25 cellular contexts compared by ENCODE assay signal in the genomic region with DNA sequence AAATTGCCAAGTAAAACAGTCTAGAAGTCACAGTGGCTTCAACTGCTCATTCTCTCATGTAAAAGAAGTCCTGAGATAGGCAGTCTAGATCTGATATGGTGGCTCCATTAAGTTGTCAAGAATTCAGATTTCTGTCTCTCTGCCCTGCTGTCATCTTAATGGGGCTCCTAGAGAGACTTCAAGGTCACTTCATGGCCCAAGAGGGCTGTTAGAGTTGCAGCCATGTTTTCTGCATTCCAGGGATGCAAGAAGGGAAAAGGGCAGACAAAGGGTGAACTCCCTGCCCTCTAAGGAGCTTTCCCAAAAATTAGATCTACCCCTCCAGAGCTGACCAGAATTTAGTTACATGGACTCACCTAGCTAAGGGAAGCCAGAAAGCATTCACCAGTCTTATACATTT. TPM values are rescaled to one million over a fixed set of nuclear protein-coding genes. Genes with fewer than 3 reads are reported as not detected.
DNase-seq lines count a peak whose midpoint lies in the region; ATAC-seq, FAIRE-seq and TF ChIP-seq lines count a peak whose summit lies in the region.
"Had no signal": no experiment of that assay in that cellular context is flagged by ENCODE, and none has a peak within 500 bp of the region (broad histone marks: within the 10 kb centered on the region; RNA-seq: fewer than 3 reads in every experiment).

No MANE protein-coding gene starts in this region.

- peak overlapping the region; percentile 69 to 87; a peak in 4 of 6 replicates for H3K27ac ChIP-seq in A549
- H3K27ac ChIP-seq in Peyer's patch = peak overlapping the region in 3 of 4 donors; percentile 69 to 87 (median 86)
- H3K27ac ChIP-seq in dorsolateral prefrontal cortex = peak overlapping the region in 56 of 59 donors; percentile 56 to 98 (median 89)
- peak overlapping the region; percentile 79 to 92 for H3K27ac ChIP-seq in prostate gland
- H3K27ac ChIP-seq in neural progenitor cell = no peak overlapping the region
- H3K27ac ChIP-seq in mesenchymal stem cell (ENCODE audit: low read length, poor library complexity, severe bottlenecking) = no peak overlapping the region

- CTCF ChIA-PET in A549 (lab: Yijun Ruan, JAX) = interaction anchor here (0.9 to 14.9 kb wide), 12 partner anchors 10 to 207 kb away, joined by 3 to 187 read pairs (median 6); a partner anchor contains a TSS

- no peak for FAIRE-seq in A549 (lab: Jason Lieb, UNC)
- FAIRE-seq: astrocyte, GM18507, islet of Langerhans had no signal

- TF ChIP-seq EP300 in A549 (IDR thresholded peaks at IDR 0.05) = no peak

- no peak overlapping the region for H3K23ac ChIP-seq in mesenchymal stem cell (ENCODE audit: low read length in 2 of 2)

- no peak overlapping the region for H2BK15ac ChIP-seq in mesenchymal stem cell (ENCODE audit: low read depth, poor library complexity, severe bottlenecking)

- H3K4me3 ChIP-seq in A549 (no peak overlapping the region), Peyer's patch (no peak overlapping the region), dorsolateral prefrontal cortex (peak overlapping the region in 1 of 59 donors; percentile 3), prostate gland (no peak overlapping the region), neural progenitor cell (no peak overlapping the region), mesenchymal stem cell (ENCODE audit: insufficient read depth in 1 of 2, low read depth in 1 of 2, low read length in 2 of 2) (no peak overlapping the region)
- H3K4me3 ChIP-seq: GM23338, upper lobe of left lung had no signal

- H3K36me3 Mint-ChIP-seq in neural progenitor cell = peaks cover 2% of the 10 kb centered on the region

- H3K27me3 Mint-ChIP-seq in neural progenitor cell (ENCODE audit: insufficient read depth, low read depth) = no peaks in the 10 kb centered on the region
- H3K27me3 Mint-ChIP-seq: activated CD4-positive, alpha-beta T cell treated with anti-CD3 and anti-CD28 coated beads, Interleukin-2, amount 10 ng/mL, durations not matched to agents 24 days and 14 days had no signal

- no peaks in the 10 kb centered on the region for H3K9me3 Mint-ChIP-seq in neural progenitor cell
- H3K9me3 Mint-ChIP-seq: activated CD4-positive, alpha-beta T cell treated with anti-CD3 and anti-CD28 coated beads, Interleukin-2, amount 10 ng/mL, durations not matched to agents 24 days and 14 days; CD8-positive, alpha-beta T cell; GM23338 had no signal

- H2BK5ac ChIP-seq in mesenchymal stem cell (ENCODE audit: low read depth, low read length, poor library complexity, severe bottlenecking) = no peak overlapping the region

- H3K14ac ChIP-seq in mesenchymal stem cell (ENCODE audit: low read length in 2 of 2) = no peak overlapping the region

- POLR2A ChIA-PET in A549 (lab: Yijun Ruan, JAX) = interaction anchor here (0.6 kb wide), 1 partner anchor 32 kb away, joined by 4 read pairs; no protein-coding TSS in a partner anchor

- peaks cover 0 to 4% (median 0%) of the 10 kb centered on the region in 3 donors for H3K36me3 ChIP-seq in Peyer's patch
- H3K36me3 ChIP-seq in prostate gland = no peaks in the 10 kb centered on the region
- no peaks in the 10 kb centered on the region for H3K36me3 ChIP-seq in neural progenitor cell
- H3K36me3 ChIP-seq in mesenchymal stem cell (ENCODE audit: control insufficient read depth in 1 of 2, insufficient read depth in 2 of 2, low read depth in 1 of 2, low read length in 2 of 2) = peaks cover 4 to 66% of the 10 kb centered on the region in 2 experiments

- TF ChIP-seq POLR2A in A549 (IDR thresholded peaks at IDR 0.05; ENCODE audit: low read length) = no peak
- TF ChIP-seq POLR2A in Peyer's patch (IDR thresholded peaks at IDR 0.05) = no peak
- TF ChIP-seq POLR2A in prostate gland (IDR thresholded peaks at IDR 0.05) = no peak

- no peak overlapping the region for H4K8ac ChIP-seq in mesenchymal stem cell (ENCODE audit: low read length)

- H3K27me3 ChIP-seq in Peyer's patch (no peaks in the 10 kb centered on the region), dorsolateral prefrontal cortex (no peaks in the 10 kb centered on the region), prostate gland (replicated peaks; ENCODE audit: insufficient read depth) (no peaks in the 10 kb centered on the region), neural progenitor cell (no peaks in the 10 kb centered on the region), mesenchymal stem cell (ENCODE audit: control insufficient read depth in 1 of 2, insufficient read depth in 1 of 2, low read length in 2 of 2) (no peaks in the 10 kb centered on the region)
- H3K27me3 ChIP-seq: upper lobe of left lung had no signal

- intact Hi-C loops in dorsolateral prefrontal cortex (cut with DNase I) = no loop called here
- intact Hi-C loops in prostate gland (cut with DNase I) = no loop called here

- no peak overlapping the region for H3K4me3 Mint-ChIP-seq in neural progenitor cell
- H3K4me3 Mint-ChIP-seq: activated CD4-positive, alpha-beta T cell treated with anti-CD3 and anti-CD28 coated beads, Interleukin-2, amount 10 ng/mL, durations not matched to agents 24 days and 14 days; CD8-positive, alpha-beta T cell; GM23338 had no signal

- H2AK5ac ChIP-seq in mesenchymal stem cell (ENCODE audit: low read length, severe bottlenecking) = no peak overlapping the region

- no peaks in the 10 kb centered on the region for H4K20me1 ChIP-seq in neural progenitor cell (ENCODE audit: low read depth)

- ATAC-seq in A549 (no peak), HG02759 (IDR thresholded peaks at IDR 0.05; ENCODE audit: unreplicated experiment) (no peak)
- ATAC-seq: CD8-positive, alpha-beta T cell; GM23338 had no signal

- TF ChIP-seq RAD21 in A549 (conservative IDR thresholded peaks at IDR 0.05 in 1 of 2, IDR thresholded peaks at IDR 0.05 in 1 of 2) = no peak

- no peak for TF ChIP-seq CTCF in A549 (IDR thresholded peaks at IDR 0.05)
- no peak for TF ChIP-seq CTCF in Peyer's patch (IDR thresholded peaks at IDR 0.05)
- TF ChIP-seq CTCF in dorsolateral prefrontal cortex (IDR thresholded peaks at IDR 0.05 in 54 of 56, conservative IDR thresholded peaks at IDR 0.05 in 2 of 56; ENCODE audit: low read depth in 1 of 56, partially characterized antibody in 56 of 56) = no peak
- TF ChIP-seq CTCF in prostate gland (IDR thresholded peaks at IDR 0.05) = no peak
- no peak for TF ChIP-seq CTCF in neural progenitor cell (IDR thresholded peaks at IDR 0.05)

- DNase-seq in A549 (ENCODE audit: low read depth in 1 of 2, low spot score in 1 of 2) (no peak), Peyer's patch (no peak), dorsolateral prefrontal cortex (no peak), prostate gland (ENCODE audit: low spot score) (no peak), neural progenitor cell (ENCODE audit: low spot score) (no peak), mesenchymal stem cell (no peak), NCI-H187 treated with DMSO at 0.1 percent for 48 hours (lab: John Stamatoyannopoulos, UW) (no peak)
- DNase-seq: activated CD4-positive, alpha-beta T cell treated with anti-CD3 and anti-CD28 coated beads, Interleukin-2, amount 10 ng/mL, durations not matched to agents 24 days and 14 days; activated CD8-positive, alpha-beta memory T cell treated with anti-CD3 and anti-CD28 coated beads, Interleukin-2, amount 50 U/mL, for 48 hours; activated gamma-delta T cell treated with Interleukin-2 at 50 U/mL for 16 hours; CD8-positive, alpha-beta T cell; dermis blood vessel endothelial cell; DMS79; erythroblast; midbrain; NCI-H1092; NCI-H748 treated with DMSO at 0.1 percent for 48 hours; occipital lobe; PC-3; upper lobe of left lung had no signal

- no peaks in the 10 kb centered on the region for H3F3A ChIP-seq in neural progenitor cell (ENCODE audit: low read depth)

- H3K79me2 ChIP-seq in neural progenitor cell (ENCODE audit: low read depth) = no peaks in the 10 kb centered on the region

- no peak overlapping the region for H2BK12ac ChIP-seq in mesenchymal stem cell (ENCODE audit: low read length in 2 of 2)

- no peak overlapping the region for H3K27ac Mint-ChIP-seq in neural progenitor cell
- H3K27ac Mint-ChIP-seq: activated CD4-positive, alpha-beta T cell treated with anti-CD3 and anti-CD28 coated beads, Interleukin-2, amount 10 ng/mL, durations not matched to agents 24 days and 14 days; CD8-positive, alpha-beta T cell; GM23338 had no signal

- H3K9me3 ChIP-seq in A549 (no peaks in the 10 kb centered on the region), Peyer's patch (no peaks in the 10 kb centered on the region), prostate gland (no peaks in the 10 kb centered on the region), neural progenitor cell (ENCODE audit: low read depth) (no peaks in the 10 kb centered on the region), mesenchymal stem cell (ENCODE audit: control insufficient read depth, low read length) (no peaks in the 10 kb centered on the region)
- H3K9me3 ChIP-seq: upper lobe of left lung had no signal

- H3K9ac ChIP-seq in neural progenitor cell (no peak overlapping the region), mesenchymal stem cell (ENCODE audit: low read length) (no peak overlapping the region)

- peaks cover 45% of the 10 kb centered on the region for H3K79me1 ChIP-seq in mesenchymal stem cell (replicated peaks; ENCODE audit: low read length, poor library complexity, severe bottlenecking)

- H3K4me1 ChIP-seq in A549 = peaks cover 82% of the 10 kb centered on the region
- H3K4me1 ChIP-seq in Peyer's patch = peaks cover 0 to 51% (median 9%) of the 10 kb centered on the region in 4 donors
- H3K4me1 ChIP-seq in prostate gland (replicated peaks) = peaks cover 43% of the 10 kb centered on the region
- peaks cover 20% of the 10 kb centered on the region for H3K4me1 ChIP-seq in neural progenitor cell
- peaks cover 7% of the 10 kb centered on the region for H3K4me1 ChIP-seq in mesenchymal stem cell (ENCODE audit: control insufficient read depth, insufficient read depth, low read depth, low read length)

- no peak overlapping the region for H2BK120ac ChIP-seq in mesenchymal stem cell (ENCODE audit: low read depth, low read length)

- H3K18ac ChIP-seq in mesenchymal stem cell (ENCODE audit: low read depth in 1 of 2, low read length in 2 of 2) = no peak overlapping the region

- H2AFZ ChIP-seq in neural progenitor cell (replicated peaks) = no peak overlapping the region
- H2AFZ ChIP-seq in mesenchymal stem cell (ENCODE audit: low read depth, low read length) = no peak overlapping the region
- H2AFZ ChIP-seq: GM23338 had no signal

- H3K4ac ChIP-seq in mesenchymal stem cell (ENCODE audit: low read depth in 1 of 2, low read length in 2 of 2) = no peak overlapping the region

- H4K91ac ChIP-seq in mesenchymal stem cell (ENCODE audit: low read length) = no peak overlapping the region

- H3K4me1 Mint-ChIP-seq in neural progenitor cell = peaks cover 40% of the 10 kb centered on the region

- H3K4me2 ChIP-seq in A549 (no peak overlapping the region; the same call in 2 of the 3 replicates), neural progenitor cell (no peak overlapping the region), mesenchymal stem cell (ENCODE audit: low read length, poor library complexity, severe bottlenecking) (no peak overlapping the region)
- H3K4me2 ChIP-seq: GM23338 had no signal

RNA-seq across cellular contexts. Expression of a gene that starts 23.1 kb away (rescaled TPM):
- polyA plus RNA-seq in A549 (2011; rRNA removed) (63.3 and 76.4 TPM in 2 replicates), A549 (2017; fragmentation: RNase III; extraction: RNeasy Plus Mini Kit Qiagen cat#74134 plus additional on column Dnase treatment) (33.1 to 41.0 TPM (median 36.2 TPM) in 3 replicates)
- 31.8 and 36.7 TPM in 2 replicates for polyA plus RNA-seq in A549 (2012; cell fraction: cytosol; rRNA removed)
- polyA plus RNA-seq in A549 (2012; cell fraction: nucleus; rRNA removed) = 30.7 and 39.5 TPM in 2 replicates
- 194 and 230 TPM in 2 replicates for polyA minus RNA-seq in A549 (2011; rRNA and poly(A)+ RNA removed)
- total RNA-seq in Peyer's patch (100 to 1,000 TPM in 3 of 4 donors, 10 to 100 TPM in 1; 75.9 to 190 (median 121) TPM), dorsolateral prefrontal cortex (100 to 1,000 TPM in 119 of 120 experiments, 10 to 100 TPM in 1; 89.8 to 236 (median 169) TPM), prostate gland (100 to 1,000 TPM; 111 to 253 TPM), neural progenitor cell (ENCODE audit: low replicate concordance) (10.9 and 18.1 TPM in 2 replicates)
- 12.5 TPM for polyA plus RNA-seq in mesenchymal stem cell (2013, experiment 1 of 2)
- polyA plus RNA-seq in mesenchymal stem cell (2013, experiment 2 of 2) = 12.4 TPM

Comparison
In these comparisons a context has a peak if more than half of its experiments do, and no peak if none do; other contexts are left out.
1. H3K27ac ChIP-seq: peak in A549 (2 of 2), Peyer's patch (3 of 4), dorsolateral prefrontal cortex (56 of 59) and prostate gland (2 of 2); none in neural progenitor cell (single experiment) and mesenchymal stem cell (single experiment).